Comparison of ENCODE assay signal across 25 cellular contexts in the genomic region with DNA sequence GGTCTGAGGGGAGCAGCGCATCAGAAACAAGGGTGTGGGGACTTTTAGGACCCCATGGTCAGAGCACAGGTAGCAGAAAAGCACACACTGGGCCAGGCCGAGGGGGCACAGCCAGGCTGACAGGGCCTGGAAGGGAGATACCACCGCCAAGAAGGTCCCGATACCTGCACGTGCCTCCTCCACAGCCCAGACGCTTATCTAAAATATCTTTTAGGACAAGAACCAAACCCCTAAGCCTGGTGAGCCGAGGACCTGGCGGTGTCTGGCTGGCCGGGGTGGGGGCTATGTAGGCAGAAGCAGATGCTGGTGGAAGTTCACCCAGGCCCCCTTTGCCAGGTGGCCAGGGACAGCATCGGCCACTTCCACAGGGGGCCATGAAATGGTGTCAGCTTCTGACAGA.
"Had no signal": no experiment of that assay in that cellular context is flagged by ENCODE, and none has a peak within 500 bp of the region (broad histone marks: within the 10 kb centered on the region; RNA-seq: fewer than 3 reads in every experiment).

No MANE protein-coding gene starts in this region.

- H3K4me3 Mint-ChIP-seq: memory B cell; naive thymus-derived CD8-positive, alpha-beta T cell; nephron progenitor cell; stimulated activated naive B cell treated with anti-CD40 and anti-IgM and Interleukin-4, amounts not matched to agents 10 μg/mL and 1 μg/mL and 100 μg/mL, for 72 hours had no signal

- H3K27ac ChIP-seq: hepatocyte, left ventricle myocardium inferior, pancreas, prostate gland, stomach, testis, transverse colon, upper lobe of right lung had no signal

- FAIRE-seq: pancreas, urothelium cell line had no signal

- H3K27me3 ChIP-seq: hepatocyte, pancreas, stomach, testis, thyroid gland, upper lobe of right lung had no signal

- H3K4me3 ChIP-seq: heart right ventricle, hepatocyte, left ventricle myocardium inferior, pancreas, prostate gland, skin epidermis, stomach, testis, thyroid gland, transverse colon, upper lobe of right lung had no signal

- H3K9me3 ChIP-seq: heart right ventricle, left ventricle myocardium inferior, pancreas, prostate gland, stomach, testis, thyroid gland, transverse colon, upper lobe of right lung had no signal

- H3K79me2 ChIP-seq: hepatocyte had no signal

- H3K4me1 Mint-ChIP-seq: memory B cell had no signal

- H3K36me3 ChIP-seq: heart right ventricle, left ventricle myocardium inferior, pancreas, prostate gland, stomach, thyroid gland, transverse colon, upper lobe of right lung had no signal

- H3K4me1 ChIP-seq: pancreas had no signal

- H3K4me2 ChIP-seq: hepatocyte had no signal

- H3K36me3 Mint-ChIP-seq: memory B cell; naive thymus-derived CD8-positive, alpha-beta T cell; stimulated activated naive B cell treated with anti-CD40 and anti-IgM and Interleukin-4, amounts not matched to agents 10 μg/mL and 1 μg/mL and 100 μg/mL, for 72 hours had no signal

- H3K27ac Mint-ChIP-seq: memory B cell; nephron progenitor cell; stimulated activated naive B cell treated with anti-CD40 and anti-IgM and Interleukin-4, amounts not matched to agents 10 μg/mL and 1 μg/mL and 100 μg/mL, for 72 hours had no signal

- ATAC-seq: naive thymus-derived CD8-positive, alpha-beta T cell; sciatic nerve; stimulated activated naive B cell treated with anti-CD40 and anti-IgM and Interleukin-4, amounts not matched to agents 10 μg/mL and 1 μg/mL and 100 μg/mL, for 72 hours; stimulated activated naive CD8-positive, alpha-beta T cell treated with anti-CD3 and anti-CD28 coated beads, Interleukin-15, Interleukin-2, amounts not matched to agents 100 U/mL and 50 U/mL, for 24 hours had no signal

- H3K9me3 Mint-ChIP-seq: memory B cell; naive thymus-derived CD8-positive, alpha-beta T cell; nephron progenitor cell; stimulated activated naive B cell treated with anti-CD40 and anti-IgM and Interleukin-4, amounts not matched to agents 10 μg/mL and 1 μg/mL and 100 μg/mL, for 72 hours had no signal

- DNase-seq: heart right ventricle; islet precursor cell; left ventricle myocardium inferior; naive thymus-derived CD8-positive, alpha-beta T cell; nephron progenitor cell; pancreas; retina; right cardiac atrium; stimulated activated CD4-positive, alpha-beta T cell treated with anti-CD3 and anti-CD28 coated beads, Interleukin-12 subunit alpha, Interleukin-12 subunit beta, amount 100 ng/mL, for 4 hours; stimulated activated CD4-positive, alpha-beta T cell treated with anti-CD3 and anti-CD28 coated beads, Interleukin-15, amount 100 ng/mL, for 24 hours; stimulated activated CD4-positive, alpha-beta T cell treated with anti-CD3 and anti-CD28 coated beads, Interleukin-2, amount 100 ng/mL, for 24 hours; stimulated activated CD4-positive, alpha-beta T cell treated with anti-CD3 and anti-CD28 coated beads, Interleukin-4, amount 100 ng/mL, for 1 hour; stimulated activated naive B cell treated with anti-CD40 and anti-IgM and Interleukin-4, amounts not matched to agents 10 μg/mL and 1 μg/mL and 100 μg/mL, for 72 hours; stimulated activated naive CD8-positive, alpha-beta T cell treated with anti-CD3 and anti-CD28 coated beads, Interleukin-15, Interleukin-2, amounts not matched to agents 100 U/mL and 50 U/mL, for 24 hours; stomach; testis; thyroid gland; transverse colon; upper lobe of right lung had no signal
